Comparison of ENCODE assay signal across 9 cellular contexts in the genomic region with DNA sequence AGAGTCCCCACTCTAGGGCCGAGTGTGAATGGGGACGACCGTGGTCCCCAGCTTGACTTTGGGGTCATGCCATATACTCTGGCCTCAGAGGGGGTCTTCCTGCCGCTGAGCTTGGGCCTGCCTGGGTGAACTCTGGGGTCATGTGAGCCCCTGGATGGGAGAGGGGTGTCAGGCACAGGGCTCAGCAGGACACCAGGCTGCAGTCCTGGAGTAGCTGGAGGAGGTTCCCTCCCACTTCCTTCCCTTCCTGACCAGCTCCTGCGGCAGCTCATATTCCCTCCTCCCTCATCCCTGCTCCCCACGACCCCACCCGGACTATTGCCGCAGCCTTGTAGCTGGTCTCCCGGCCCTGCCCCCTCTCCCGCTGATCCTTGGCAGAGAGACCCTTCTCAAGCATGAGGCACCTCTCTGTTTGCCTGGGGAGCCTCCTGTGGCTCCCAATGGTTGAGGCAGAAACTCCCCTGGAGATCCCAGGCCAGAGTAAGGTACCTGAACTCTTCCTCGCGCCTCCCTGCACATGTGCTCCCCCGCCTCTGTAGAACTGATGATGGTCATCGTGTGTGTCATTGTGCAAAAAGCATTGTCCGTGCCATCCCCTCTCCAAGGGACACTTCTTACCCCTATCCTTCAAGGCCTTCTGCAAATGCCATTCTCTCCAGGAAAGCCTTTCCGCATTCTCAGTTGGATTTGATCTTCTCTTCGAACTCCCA. TPM values are rescaled to one million over a fixed set of nuclear protein-coding genes. Genes with fewer than 3 reads are reported as not detected.
DNase-seq lines count a peak whose midpoint lies in the region; ATAC-seq lines count a peak whose summit lies in the region.
"Had no signal": no experiment of that assay in that cellular context is flagged by ENCODE, and none has a peak within 500 bp of the region (broad histone marks: within the 10 kb centered on the region; RNA-seq: fewer than 3 reads in every experiment).

No MANE protein-coding gene starts in this region.

- peak overlapping the region; percentile 87 for H3K4me3 ChIP-seq in adipocyte (ENCODE audit: low read length)

- H3K27me3 Mint-ChIP-seq in IgD-negative memory B cell = no peaks in the 10 kb centered on the region
- H3K27me3 Mint-ChIP-seq in stimulated activated naive B cell treated with anti-CD40 and anti-IgM and Interleukin-4, amounts not matched to agents 10 μg/mL and 1 μg/mL and 100 μg/mL, for 72 hours = no peaks in the 10 kb centered on the region

- no peaks in the 10 kb centered on the region for H3K9me3 ChIP-seq in adipocyte (ENCODE audit: control insufficient read depth, low read length)

- H3K36me3 Mint-ChIP-seq in IgD-negative memory B cell = peaks cover 1% of the 10 kb centered on the region
- peaks cover 39 to 41% of the 10 kb centered on the region in 2 donors for H3K36me3 Mint-ChIP-seq in stimulated activated naive B cell treated with anti-CD40 and anti-IgM and Interleukin-4, amounts not matched to agents 10 μg/mL and 1 μg/mL and 100 μg/mL, for 72 hours

- H3K4me1 Mint-ChIP-seq in IgD-negative memory B cell = peaks cover 46 to 57% (median 49%) of the 10 kb centered on the region in 3 donors
- peaks cover 67 to 88% of the 10 kb centered on the region in 2 donors for H3K4me1 Mint-ChIP-seq in stimulated activated naive B cell treated with anti-CD40 and anti-IgM and Interleukin-4, amounts not matched to agents 10 μg/mL and 1 μg/mL and 100 μg/mL, for 72 hours

- DNase-seq in adipocyte (ENCODE audit: low read depth) = no peak
- peak; percentile 58 for DNase-seq in left kidney (ENCODE audit: low read depth, low spot score)
- no peak for DNase-seq in stimulated activated naive B cell treated with anti-CD40 and anti-IgM and Interleukin-4, amounts not matched to agents 10 μg/mL and 1 μg/mL and 100 μg/mL, for 72 hours
- DNase-seq in midbrain (lab: John Stamatoyannopoulos, UW) = no peak
- DNase-seq in cerebellum (ENCODE audit: low spot score) = no peak
- no peak for DNase-seq in NCI-H2081 treated with DMSO at 0.1 percent for 48 hours (lab: John Stamatoyannopoulos, UW)
- DNase-seq: stimulated activated CD4-positive, alpha-beta T cell treated with anti-CD3 and anti-CD28 coated beads, Interleukin-12 subunit alpha, Interleukin-12 subunit beta, amount 100 ng/mL, for 4 hours had no signal

- H3K9ac ChIP-seq in adipocyte (ENCODE audit: low read length) = peak overlapping the region; percentile 89

- H3K36me3 ChIP-seq in adipocyte (ENCODE audit: control insufficient read depth, insufficient read depth, low read length, severe bottlenecking) = no peaks in the 10 kb centered on the region

- peak overlapping the region; percentile 62 to 89 (median 65) for H3K27ac Mint-ChIP-seq in IgD-negative memory B cell
- no peak overlapping the region for H3K27ac Mint-ChIP-seq in stimulated activated naive B cell treated with anti-CD40 and anti-IgM and Interleukin-4, amounts not matched to agents 10 μg/mL and 1 μg/mL and 100 μg/mL, for 72 hours

- ATAC-seq in stimulated activated naive B cell treated with anti-CD40 and anti-IgM and Interleukin-4, amounts not matched to agents 10 μg/mL and 1 μg/mL and 100 μg/mL, for 72 hours (replicated peaks) = no peak
- no peak for ATAC-seq in HG02642 (IDR thresholded peaks at IDR 0.05; ENCODE audit: poor library complexity, unreplicated experiment)

- no peaks in the 10 kb centered on the region for H3K27me3 ChIP-seq in adipocyte (replicated peaks; ENCODE audit: control insufficient read depth, insufficient read depth, low read length)

- H3K9me3 Mint-ChIP-seq in IgD-negative memory B cell = no peaks in the 10 kb centered on the region
- peaks cover 3 to 5% of the 10 kb centered on the region in 2 donors for H3K9me3 Mint-ChIP-seq in stimulated activated naive B cell treated with anti-CD40 and anti-IgM and Interleukin-4, amounts not matched to agents 10 μg/mL and 1 μg/mL and 100 μg/mL, for 72 hours

- H3K4me1 ChIP-seq in adipocyte (ENCODE audit: control insufficient read depth, insufficient read depth, low read length) = peaks cover 30% of the 10 kb centered on the region

- peak overlapping the region; percentile 97 to 100 (median 99) for H3K4me3 Mint-ChIP-seq in IgD-negative memory B cell
- H3K4me3 Mint-ChIP-seq in stimulated activated naive B cell treated with anti-CD40 and anti-IgM and Interleukin-4, amounts not matched to agents 10 μg/mL and 1 μg/mL and 100 μg/mL, for 72 hours = peak overlapping the region; percentile 99

RNA-seq across cellular contexts. Expression of a gene that starts 1.8 kb away (rescaled TPM):
- 117 TPM for polyA plus RNA-seq in IgD-negative memory B cell
- total RNA-seq in cerebellum = 3.7 TPM
